27 cellular contexts compared by ENCODE assay signal in genomic region chr10:67282871-67283270, GRCh38.
DNase-seq lines count a peak whose midpoint lies in the region; ATAC-seq, FAIRE-seq and TF ChIP-seq lines count a peak whose summit lies in the region.
"Had no signal": no experiment of that assay in that cellular context is flagged by ENCODE, and none has a peak within 500 bp of the region (broad histone marks: within the 10 kb centered on the region; RNA-seq: fewer than 3 reads in every experiment).

No MANE protein-coding gene starts in this region.

- no peak for TF ChIP-seq RAD21 in H1 (IDR thresholded peaks at IDR 0.05 in 1 of 2, conservative IDR thresholded peaks at IDR 0.05 in 1 of 2; ENCODE audit: low read depth in 2 of 2, low read length in 2 of 2)

- H3K27ac ChIP-seq in H1 (ENCODE audit: low read depth, low read length) = no peak overlapping the region
- no peak overlapping the region for H3K27ac ChIP-seq in gastroesophageal sphincter
- H3K27ac ChIP-seq: A549; BLaER1 treated with 17β-estradiol and CSF1 and Interleukin-3, amounts not matched to agents 10 nM and 100 nM had no signal

- intact Hi-C loops in Caco-2 (cut with micrococcal nuclease; ENCODE audit: unreplicated experiment) = loop anchor here (1.0 to 5.0 kb wide), 5 partner anchors 23 to 217 kb away; no protein-coding TSS in a partner anchor

- H3K23ac ChIP-seq in H1 (ENCODE audit: insufficient read length) = no peak overlapping the region

- ATAC-seq in HG03378 (IDR thresholded peaks at IDR 0.05; ENCODE audit: unreplicated experiment) (no peak), gastroesophageal sphincter (no peak)
- ATAC-seq: A549, GM12878, GM23338 had no signal

- no peaks in the 10 kb centered on the region for H4K20me1 ChIP-seq in H1 (replicated peaks in 1 of 2; ENCODE audit: control insufficient read depth in 1 of 2, insufficient read depth in 2 of 2, low read length in 2 of 2)
- H4K20me1 ChIP-seq: BLaER1 treated with 17β-estradiol and CSF1 and Interleukin-3, amounts not matched to agents 10 nM and 100 nM had no signal

- H3K14ac ChIP-seq in H1 (ENCODE audit: insufficient read length) = no peak overlapping the region

- H3K27ac Mint-ChIP-seq in Caco-2 (ENCODE audit: unreplicated experiment) = peak overlapping the region; percentile 98
- peak overlapping the region; percentile 69 for H3K27ac Mint-ChIP-seq in mesothelial cell of epicardium
- H3K27ac Mint-ChIP-seq in progenitor cell of endocrine pancreas = peak overlapping the region; percentile 80
- no peak overlapping the region for H3K27ac Mint-ChIP-seq in endothelial cell (ENCODE audit: unreplicated experiment)
- H3K27ac Mint-ChIP-seq: CD4-positive, alpha-beta T cell; CD8-positive, alpha-beta memory T cell; GM23338; HFFc6 had no signal

- H4K91ac ChIP-seq in H1 (replicated peaks; ENCODE audit: insufficient read length, low read length) = no peak overlapping the region

- H3K9me3 ChIP-seq in Caco-2 (peaks cover 50% of the 10 kb centered on the region), H1 (ENCODE audit: insufficient read depth in 2 of 2, low read depth in 1 of 2, low read length in 1 of 2) (no peaks in the 10 kb centered on the region), gastroesophageal sphincter (no peaks in the 10 kb centered on the region)
- H3K9me3 ChIP-seq: A549; BE2C; BLaER1 treated with 17β-estradiol and CSF1 and Interleukin-3, amounts not matched to agents 10 nM and 100 nM; HAP-1 had no signal

- H3K18ac ChIP-seq in H1 (ENCODE audit: extremely low read depth, low read length) = no peak overlapping the region

- no peak overlapping the region for H3K56ac ChIP-seq in H1 (replicated peaks; ENCODE audit: insufficient read length, low read depth, low read length)

- CTCF ChIA-PET in Caco-2 (lab: Charles Lee) = no interaction called here
- CTCF ChIA-PET in H1 (lab: Charles Lee; ENCODE audit: partially characterized antibody) = interaction anchor here (0.7 kb wide), 1 partner anchor 128 kb away, joined by 3 read pairs; no protein-coding TSS in a partner anchor

- H3K4me3 Mint-ChIP-seq in Caco-2 (ENCODE audit: unreplicated experiment) = peak overlapping the region; percentile 57
- H3K4me3 Mint-ChIP-seq in mesothelial cell of epicardium = no peak overlapping the region
- no peak overlapping the region for H3K4me3 Mint-ChIP-seq in progenitor cell of endocrine pancreas (ENCODE audit: low read depth)
- H3K4me3 Mint-ChIP-seq in endothelial cell (ENCODE audit: unreplicated experiment) = no peak overlapping the region
- H3K4me3 Mint-ChIP-seq: CD14-positive monocyte; CD4-positive, alpha-beta T cell; CD8-positive, alpha-beta memory T cell; GM23338; HFFc6 had no signal

- H3K4me2 ChIP-seq in H1 (ENCODE audit: insufficient read depth in 1 of 2, low read depth in 2 of 2, low read length in 2 of 2) = no peak overlapping the region
- H3K4me2 ChIP-seq: A549; BLaER1 treated with 17β-estradiol and CSF1 and Interleukin-3, amounts not matched to agents 10 nM and 100 nM; GM23338 had no signal

- H3K4me1 ChIP-seq in Caco-2 (peaks cover 64% of the 10 kb centered on the region), H1 (replicated peaks in 1 of 4; ENCODE audit: control insufficient read depth in 3 of 4, insufficient read depth in 4 of 4, low read length in 3 of 4) (peaks cover 0 to 9% (median 4%) of the 10 kb centered on the region in 4 experiments; a peak in 5 of 7 replicates), gastroesophageal sphincter (no peaks in the 10 kb centered on the region)
- H3K4me1 ChIP-seq: A549; BE2C; BLaER1 treated with 17β-estradiol and CSF1 and Interleukin-3, amounts not matched to agents 10 nM and 100 nM; HAP-1 had no signal

- H3K36me3 Mint-ChIP-seq in Caco-2 (ENCODE audit: insufficient read depth, unreplicated experiment) (peaks cover 27% of the 10 kb centered on the region), mesothelial cell of epicardium (no peaks in the 10 kb centered on the region), progenitor cell of endocrine pancreas (ENCODE audit: insufficient read depth) (peaks cover 3% of the 10 kb centered on the region), endothelial cell (ENCODE audit: low read depth, unreplicated experiment) (no peaks in the 10 kb centered on the region)
- H3K36me3 Mint-ChIP-seq: CD14-positive monocyte; CD8-positive, alpha-beta memory T cell had no signal

- H3K36me3 ChIP-seq in Caco-2 (ENCODE audit: control insufficient read depth, insufficient read depth, low read length) = no peaks in the 10 kb centered on the region
- H3K36me3 ChIP-seq in H1 (ENCODE audit: control insufficient read depth in 2 of 4, insufficient read depth in 4 of 4, low read length in 3 of 4) = no peaks in the 10 kb centered on the region; a peak in 1 of 8 replicates
- H3K36me3 ChIP-seq in gastroesophageal sphincter = no peaks in the 10 kb centered on the region
- H3K36me3 ChIP-seq: BE2C; BLaER1 treated with 17β-estradiol and CSF1 and Interleukin-3, amounts not matched to agents 10 nM and 100 nM; HAP-1 had no signal

- H2BK20ac ChIP-seq in H1 (ENCODE audit: low read length) = no peak overlapping the region

- no peaks in the 10 kb centered on the region for H3K27me3 Mint-ChIP-seq in Caco-2 (ENCODE audit: insufficient read depth, unreplicated experiment)
- no peaks in the 10 kb centered on the region for H3K27me3 Mint-ChIP-seq in mesothelial cell of epicardium (ENCODE audit: low read depth)
- H3K27me3 Mint-ChIP-seq in progenitor cell of endocrine pancreas = no peaks in the 10 kb centered on the region
- H3K27me3 Mint-ChIP-seq in endothelial cell (ENCODE audit: unreplicated experiment) = no peaks in the 10 kb centered on the region
- H3K27me3 Mint-ChIP-seq: CD8-positive, alpha-beta memory T cell had no signal

- DNase-seq in Caco-2 (peak; percentile 91 to 93), H1 (ENCODE audit: low read depth in 1 of 2, low spot score in 2 of 2) (no peak), mesothelial cell of epicardium (ENCODE audit: low spot score in 2 of 2, unreplicated experiment in 2 of 2) (no peak), progenitor cell of endocrine pancreas (ENCODE audit: low spot score, unreplicated experiment) (no peak), endothelial cell (ENCODE audit: low spot score) (no peak)
- DNase-seq in activated CD4-positive, CD25-positive, alpha-beta regulatory T cell (lab: John Stamatoyannopoulos, UW) = no peak
- DNase-seq: 8988T; ACHN; AML-193; BE2C; Calu3; CD4-positive, alpha-beta T cell; CD8-positive, alpha-beta memory T cell; DMS53; DMS79 treated with DMSO at 0.1 percent for 48 hours; HFFc6 had no signal

- H2AFZ ChIP-seq in H1 (ENCODE audit: low read length) = 0 out of 2 replicates have a peak overlapping the region, but pooled peaks have one; percentile 13
- H2AFZ ChIP-seq: GM23338 had no signal

- no peak overlapping the region for H3K4me3 ChIP-seq in Caco-2 (ENCODE audit: low read depth, low read length)
- no peak overlapping the region for H3K4me3 ChIP-seq in H1 (ENCODE audit: extremely low read depth in 1 of 4, insufficient read depth in 2 of 4, low read depth in 3 of 4, low read length in 4 of 4)
- H3K4me3 ChIP-seq in gastroesophageal sphincter = no peak overlapping the region
- H3K4me3 ChIP-seq: A549; BLaER1 treated with 17β-estradiol and CSF1 and Interleukin-3, amounts not matched to agents 10 nM and 100 nM; GM12878; GM23338; HAP-1 had no signal

- peaks cover 54% of the 10 kb centered on the region for H3K4me1 Mint-ChIP-seq in Caco-2 (ENCODE audit: low read depth, unreplicated experiment)
- peaks cover 21% of the 10 kb centered on the region for H3K4me1 Mint-ChIP-seq in mesothelial cell of epicardium
- H3K4me1 Mint-ChIP-seq in progenitor cell of endocrine pancreas (ENCODE audit: low read depth) = peaks cover 35% of the 10 kb centered on the region
- H3K4me1 Mint-ChIP-seq in endothelial cell (ENCODE audit: unreplicated experiment) = peaks cover 4% of the 10 kb centered on the region
- H3K4me1 Mint-ChIP-seq: CD14-positive monocyte; CD8-positive, alpha-beta memory T cell had no signal

- no peak for TF ChIP-seq EP300 in H1 (IDR thresholded peaks at IDR 0.05; ENCODE audit: borderline replicate concordance in 1 of 2, low read depth in 2 of 2, low read length in 2 of 2)
- no peak for TF ChIP-seq EP300 in gastroesophageal sphincter (IDR thresholded peaks at IDR 0.05)

- H3K9me3 Mint-ChIP-seq in Caco-2 (ENCODE audit: unreplicated experiment) = peaks cover 46% of the 10 kb centered on the region
- H3K9me3 Mint-ChIP-seq in mesothelial cell of epicardium = peaks cover 18% of the 10 kb centered on the region
- H3K9me3 Mint-ChIP-seq in progenitor cell of endocrine pancreas (ENCODE audit: low read depth) = peaks cover 3% of the 10 kb centered on the region
- H3K9me3 Mint-ChIP-seq in endothelial cell (ENCODE audit: unreplicated experiment) = no peaks in the 10 kb centered on the region

- H3K4ac ChIP-seq in H1 (replicated peaks; ENCODE audit: insufficient read length, low read depth, low read length) = no peak overlapping the region

- no peak for FAIRE-seq in H1 (lab: Jason Lieb, UNC)
- FAIRE-seq: A549, G401.6, GM12878, GM19239, H54 had no signal

- no peak overlapping the region for H2BK12ac ChIP-seq in H1 (ENCODE audit: low read depth, low read length)

- no peak overlapping the region for H3K9ac ChIP-seq in H1 (replicated peaks in 1 of 4; ENCODE audit: extremely low read depth in 1 of 4, low read depth in 3 of 4, low read length in 3 of 4)
- H3K9ac ChIP-seq: BLaER1 treated with 17β-estradiol and CSF1 and Interleukin-3, amounts not matched to agents 10 nM and 100 nM had no signal

- TF ChIP-seq POLR2A in H1 (IDR thresholded peaks at IDR 0.05; ENCODE audit: control extremely low read depth in 1 of 2, low read depth in 2 of 2, low read length in 2 of 2) = no peak
- no peak for TF ChIP-seq POLR2A in gastroesophageal sphincter (IDR thresholded peaks at IDR 0.05)

- TF ChIP-seq CTCF in Caco-2 (IDR thresholded peaks at IDR 0.05; ENCODE audit: insufficient read depth in 1 of 2, low read depth in 1 of 2, low read length in 1 of 2, severe bottlenecking in 1 of 2, unreplicated experiment in 1 of 2) (no peak), H1 (IDR thresholded peaks at IDR 0.05; ENCODE audit: control extremely low read depth in 1 of 3, insufficient read depth in 1 of 3, low read depth in 1 of 3, low read length in 3 of 3) (no peak), mesothelial cell of epicardium (IDR thresholded peaks at IDR 0.05; ENCODE audit: unreplicated experiment) (no peak), progenitor cell of endocrine pancreas (IDR thresholded peaks at IDR 0.05; ENCODE audit: unreplicated experiment) (no peak), endothelial cell (IDR thresholded peaks at IDR 0.05; ENCODE audit: unreplicated experiment) (no peak), gastroesophageal sphincter (IDR thresholded peaks at IDR 0.05) (no peak)

- no peaks in the 10 kb centered on the region for H3K79me2 ChIP-seq in H1 (ENCODE audit: control insufficient read depth in 1 of 2, insufficient read depth in 2 of 2, low read length in 2 of 2)

- 0 out of 2 replicates have a peak overlapping the region, but pooled peaks have one; percentile 17 for H2BK5ac ChIP-seq in H1 (ENCODE audit: low read depth, low read length)

- H2BK15ac ChIP-seq in H1 (ENCODE audit: low read length) = no peak overlapping the region

- no peaks in the 10 kb centered on the region for H3K23me2 ChIP-seq in H1 (ENCODE audit: low read depth, low read length)

- no peak overlapping the region for H4K8ac ChIP-seq in H1 (ENCODE audit: extremely low read depth, insufficient read depth, low read length)

- H3K27me3 ChIP-seq in Caco-2 (replicated peaks; ENCODE audit: control insufficient read depth, insufficient read depth, low read length) (no peaks in the 10 kb centered on the region), H1 (replicated peaks in 1 of 4; ENCODE audit: control insufficient read depth in 3 of 4, extremely low read depth in 1 of 4, insufficient read depth in 3 of 4, low read length in 3 of 4) (no peaks in the 10 kb centered on the region), gastroesophageal sphincter (no peaks in the 10 kb centered on the region)
- H3K27me3 ChIP-seq: BE2C; BLaER1 treated with 17β-estradiol and CSF1 and Interleukin-3, amounts not matched to agents 10 nM and 100 nM had no signal

- POLR2A ChIA-PET in Caco-2 (lab: Charles Lee) (interaction anchor here (1.0 kb wide), 1 partner anchor 24 kb away, joined by 4 read pairs; no protein-coding TSS in a partner anchor), H1 (lab: Charles Lee; ENCODE audit: partially characterized antibody) (no interaction called here)

- H4K5ac ChIP-seq in H1 (ENCODE audit: insufficient read length, low read depth, low read length) = no peak overlapping the region

- H3K79me1 ChIP-seq in H1 (ENCODE audit: low read depth, low read length) = no peaks in the 10 kb centered on the region

- H2AK5ac ChIP-seq in H1 (ENCODE audit: low read depth, low read length) = no peak overlapping the region

- no peak overlapping the region for H2BK120ac ChIP-seq in H1 (replicated peaks; ENCODE audit: low read depth, low read length)

- BruUV-seq in Caco-2 (replicated peaks; lab: Mats Ljungman, UMichigan) = no TSS peak

Comparison
In these comparisons a context has a peak if more than half of its experiments do, and no peak if none do; other contexts are left out.
1. DNase-seq: peak in Caco-2 (2 of 2); none in H1 (0 of 2), mesothelial cell of epicardium (0 of 2), progenitor cell of endocrine pancreas (single experiment), activated CD4-positive, CD25-positive, alpha-beta regulatory T cell (0 of 4) and endothelial cell (single experiment).